Comparison of ENCODE assay signal across 7 cellular contexts in genomic region chr11:79440451-79441158, GRCh38. TPM values are rescaled to one million over a fixed set of nuclear protein-coding genes. Genes with fewer than 3 reads are reported as not detected.
DNase-seq lines count a peak whose midpoint lies in the region; ATAC-seq and TF ChIP-seq lines count a peak whose summit lies in the region.

Gene TENM4, minus strand, starts transcription at chr11:79441030. Its CDS starts 371,086 bp downstream, at chr11:79069944.

- H3K4me1 ChIP-seq in Panc1 (ENCODE audit: control insufficient read depth, insufficient read depth, low read length), result peaks cover 19% of the 10 kb centered on the region
- H3K4me1 ChIP-seq in endocrine pancreas (ENCODE audit: control insufficient read depth, insufficient read depth, low read length), result no peaks in the 10 kb centered on the region

- in situ Hi-C loops in Panc1 (cut with HindIII; ENCODE audit: low pct_unique_long_range_greater_than_20kb, low sequenced_read_pairs), result no loop called here

- TF ChIP-seq CTCF in GM12865 (IDR thresholded peaks at IDR 0.05; ENCODE audit: insufficient read depth, low read depth, low read length, missing control alignments), result no peak
- TF ChIP-seq CTCF in Panc1 (IDR thresholded peaks at IDR 0.05), result peak; percentile 74

- peaks cover 31% of the 10 kb centered on the region for H3K4me1 Mint-ChIP-seq in memory B cell

- peaks cover 11% of the 10 kb centered on the region for H3K27me3 Mint-ChIP-seq in memory B cell

- intact Hi-C loops in Panc1 (cut with micrococcal nuclease; ENCODE audit: unreplicated experiment), result no loop called here

- POLR2A ChIA-PET in Panc1 (lab: Charles Lee), result no interaction called here

- no peaks in the 10 kb centered on the region for H3K9me3 Mint-ChIP-seq in memory B cell

- ATAC-seq in HG02884 (IDR thresholded peaks at IDR 0.05; ENCODE audit: unreplicated experiment), result peak; percentile 40
- peak; percentile 71 for ATAC-seq in Panc1
- peak; percentile 74 for ATAC-seq in memory B cell (ENCODE audit: low read depth)

- CTCF ChIA-PET in Panc1 (lab: Charles Lee), result interaction anchor here (0.7 kb wide), 1 partner anchor 1018 kb away, joined by 3 read pairs; no protein-coding TSS in a partner anchor

- peak; percentile 14 for DNase-seq in GM12865 (ENCODE audit: low read depth)
- DNase-seq in Panc1 (ENCODE audit: low read depth, low spot score), result no peak
- peak; percentile 72 to 78 for DNase-seq in memory B cell (ENCODE audit: low spot score in 2 of 2)
- no peak for DNase-seq in MV-4-11 (lab: John Stamatoyannopoulos, UW)

- peak within 1 kb of the TSS; percentile 40 for H3K9ac ChIP-seq in endocrine pancreas (ENCODE audit: control insufficient read depth, insufficient read depth, low read length)

- peak within 1 kb of the TSS; percentile 94 for H3K27ac Mint-ChIP-seq in memory B cell

- peak within 1 kb of the TSS; percentile 91 for H3K4me3 Mint-ChIP-seq in memory B cell

- H3K27ac ChIP-seq in Panc1 (ENCODE audit: low read length), result no peak within 1 kb of the TSS
- H3K27ac ChIP-seq in temporal lobe (ENCODE audit: low read depth, low read length), result peak within 1 kb of the TSS; percentile 30

- H3K36me3 Mint-ChIP-seq in memory B cell, result no peaks in the 10 kb centered on the region

- H3K4me3 ChIP-seq in GM12865 (ENCODE audit: low read depth, low read length) (no peak within 1 kb of the TSS), Panc1 (ENCODE audit: low read depth in 2 of 2, low read length in 2 of 2) (peak within 1 kb of the TSS; percentile 42 to 43), endocrine pancreas (ENCODE audit: control insufficient read depth, insufficient read depth, low read length) (peak within 1 kb of the TSS; percentile 66)

- BruUV-seq in Panc1 (replicated peaks; lab: Mats Ljungman, UMichigan), result no TSS peak

- no peaks in the 10 kb centered on the region for H3K9me3 ChIP-seq in Panc1 (ENCODE audit: control insufficient read depth, insufficient read depth, low read depth, low read length)
- no peaks in the 10 kb centered on the region for H3K9me3 ChIP-seq in endocrine pancreas (ENCODE audit: control insufficient read depth, low read length)

- no peaks in the 10 kb centered on the region for H3K36me3 ChIP-seq in Panc1 (ENCODE audit: control insufficient read depth, insufficient read depth, low read length)
- no peaks in the 10 kb centered on the region for H3K36me3 ChIP-seq in endocrine pancreas (ENCODE audit: control insufficient read depth, insufficient read depth, low read length)

- H3K27me3 ChIP-seq in Panc1 (ENCODE audit: control insufficient read depth, insufficient read depth, low read length) (peaks cover 67% of the 10 kb centered on the region), endocrine pancreas (ENCODE audit: control insufficient read depth, insufficient read depth, low read length) (no peaks in the 10 kb centered on the region)

RNA-seq across cellular contexts. Expression of gene TENM4, which starts in this region (rescaled TPM):
- total RNA-seq in Panc1 (2021; ENCODE audit: unreplicated experiment) (0.39 TPM), temporal lobe (80.6 TPM)
- 0.31 TPM for polyA plus RNA-seq in Panc1 (2012; ENCODE audit: insufficient read length)

Comparison
In these comparisons a context has a peak if more than half of its experiments do, and no peak if none do; other contexts are left out.
1. RNA of gene TENM4 (total RNA-seq): 80.6 TPM in temporal lobe (single experiment); 0.39 TPM in Panc1 (single experiment); every median in the first group is over 10 times any median in the second.
2. Peak in ATAC-seq and H3K4me3 ChIP-seq in Panc1; RNA of the gene not detected or under 1 TPM.
3. DNase-seq: peak in GM12865 (single experiment) and memory B cell (2 of 2); none in Panc1 (single experiment) and MV-4-11 (single experiment).
4. Peak in every context shown above with its lines, with median percentiles within 50 percentile points of each other: ATAC-seq.